Comparison of ENCODE assay signal across 13 cellular contexts in the genomic region with DNA sequence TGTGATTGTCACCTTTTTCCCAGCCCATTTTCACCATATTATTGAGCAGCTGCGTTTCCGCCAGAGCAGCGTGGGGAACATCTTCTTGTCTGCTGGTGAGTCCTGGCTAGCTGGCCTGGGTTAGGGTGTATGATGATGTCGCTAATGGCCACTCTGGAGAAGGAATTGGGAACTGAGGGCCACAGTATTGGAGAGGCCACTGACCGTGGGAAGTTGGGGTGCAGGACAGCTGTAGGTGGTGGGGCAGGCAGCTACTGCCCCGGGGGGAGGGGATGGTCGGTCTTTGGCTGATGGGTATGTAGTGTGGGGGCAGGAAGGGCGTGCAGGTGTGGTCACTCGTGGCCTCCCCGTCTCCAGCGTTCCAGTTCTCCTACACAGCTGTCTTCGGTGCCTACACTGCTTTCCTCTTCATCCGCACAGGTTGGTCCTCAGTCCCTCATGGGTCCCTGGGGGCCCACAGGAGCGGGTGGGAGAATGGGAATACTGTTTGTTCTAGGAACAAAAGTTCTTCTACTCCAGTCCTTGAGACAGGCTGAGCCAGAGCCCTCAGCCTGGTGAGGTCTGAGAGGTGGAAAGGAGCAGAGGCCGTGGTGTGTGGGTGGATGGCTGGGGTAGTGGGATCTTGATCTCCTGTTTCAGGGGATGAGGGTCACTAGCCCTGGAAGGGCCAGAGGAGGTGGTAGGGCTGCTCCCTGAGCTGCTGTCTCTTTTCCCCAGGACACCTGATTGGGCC. TPM values are rescaled to one million over a fixed set of nuclear protein-coding genes. Genes with fewer than 3 reads are reported as not detected.
DNase-seq lines count a peak whose midpoint lies in the region; ATAC-seq and TF ChIP-seq lines count a peak whose summit lies in the region.
"Had no signal": no experiment of that assay in that cellular context is flagged by ENCODE, and none has a peak within 500 bp of the region (broad histone marks: within the 10 kb centered on the region; RNA-seq: fewer than 3 reads in every experiment).

No MANE protein-coding gene starts in this region.

- ATAC-seq in DND-41 (ENCODE audit: insufficient read depth, low read depth) = no peak
- ATAC-seq in GM18907 (IDR thresholded peaks at IDR 0.05; ENCODE audit: unreplicated experiment) = no peak
- ATAC-seq: gastroesophageal sphincter had no signal

- no peaks in the 10 kb centered on the region for H3K9me3 Mint-ChIP-seq in progenitor cell of endocrine pancreas (ENCODE audit: low read depth)

- H3K9me2 ChIP-seq in PC-9 (ENCODE audit: insufficient read depth) = no peaks in the 10 kb centered on the region

- H3K36me3 Mint-ChIP-seq in progenitor cell of endocrine pancreas (ENCODE audit: insufficient read depth) = peaks cover 5% of the 10 kb centered on the region

- POLR2A ChIA-PET in PC-9 (lab: Charles Lee; ENCODE audit: unreplicated experiment) = interaction anchor here (0.6 kb wide), 1 partner anchor 102 kb away, joined by 3 read pairs; no protein-coding TSS in a partner anchor

- peaks cover 48% of the 10 kb centered on the region for H3F3A ChIP-seq in PC-9 (ENCODE audit: insufficient read depth, low read depth)

- H3K27me3 ChIP-seq in DND-41 (ENCODE audit: insufficient read depth, low read length, poor library complexity) (no peaks in the 10 kb centered on the region), PC-9 (ENCODE audit: insufficient read depth, low read depth) (no peaks in the 10 kb centered on the region), right atrium auricular region (no peaks in the 10 kb centered on the region)
- H3K27me3 ChIP-seq: gastroesophageal sphincter, neutrophil had no signal

- BruUV-seq in PC-9 (replicated peaks; lab: Mats Ljungman, UMichigan) = no TSS peak

- no peak overlapping the region for H2AFZ ChIP-seq in DND-41 (ENCODE audit: low read depth, low read length)
- H2AFZ ChIP-seq in PC-9 = no peak overlapping the region

- H3K4me2 ChIP-seq in DND-41 (ENCODE audit: insufficient read depth, low read length) (peak overlapping the region; percentile 84; the same call in 1 of the 2 replicates), PC-9 (peak overlapping the region; percentile 91)

- peak overlapping the region; percentile 92 for H3K4me3 Mint-ChIP-seq in progenitor cell of endocrine pancreas (ENCODE audit: low read depth)

- TF ChIP-seq CTCF in DND-41 (IDR thresholded peaks at IDR 0.05; ENCODE audit: borderline replicate concordance, extremely low read depth, low read length, poor library complexity, severe bottlenecking) = no peak
- no peak for TF ChIP-seq CTCF in PC-9 (conservative IDR thresholded peaks at IDR 0.05)
- TF ChIP-seq CTCF in choroid plexus epithelial cell (conservative IDR thresholded peaks at IDR 0.05; ENCODE audit: low read depth, low read length) = no peak
- TF ChIP-seq CTCF in progenitor cell of endocrine pancreas (IDR thresholded peaks at IDR 0.05; ENCODE audit: unreplicated experiment) = no peak
- TF ChIP-seq CTCF in right atrium auricular region (IDR thresholded peaks at IDR 0.05) = no peak

- H3K4me1 ChIP-seq in DND-41 (ENCODE audit: insufficient read depth, low read length) = peaks cover 38% of the 10 kb centered on the region
- H3K4me1 ChIP-seq in PC-9 (replicated peaks; ENCODE audit: insufficient read depth) = peaks cover 57% of the 10 kb centered on the region
- peaks cover 0 to 33% of the 10 kb centered on the region in 2 donors for H3K4me1 ChIP-seq in right atrium auricular region

- H3K9ac ChIP-seq in DND-41 (ENCODE audit: low read depth, low read length) = peak overlapping the region; percentile 97; the same call in 1 of the 2 replicates

- H3K36me3 ChIP-seq in DND-41 (ENCODE audit: insufficient read depth, low read length) (peaks cover 69% of the 10 kb centered on the region), PC-9 (ENCODE audit: low read depth) (peaks cover 13% of the 10 kb centered on the region; the same call in 1 of the 2 replicates), right atrium auricular region (peaks cover 27% of the 10 kb centered on the region)

- H3K4me3 ChIP-seq in DND-41 (ENCODE audit: low read depth in 1 of 2, low read length in 2 of 2) (peak overlapping the region in 1 of 2 experiments; percentile 82; a peak in 1 of 4 replicates), PC-9 (no peak overlapping the region), choroid plexus epithelial cell (ENCODE audit: low read depth, low read length) (peak overlapping the region; percentile 96), right atrium auricular region (no peak overlapping the region)
- H3K4me3 ChIP-seq: gastroesophageal sphincter had no signal

- intact Hi-C loops in PC-9 (cut with micrococcal nuclease; ENCODE audit: unreplicated experiment) = loop anchor here (10.0 kb wide), 2 partner anchors 209 to 529 kb away; a partner anchor contains a TSS

- no peak overlapping the region for H3K27ac ChIP-seq in DND-41 (ENCODE audit: low read length)
- H3K27ac ChIP-seq in PC-9 = peak overlapping the region; percentile 66
- no peak overlapping the region for H3K27ac ChIP-seq in right atrium auricular region
- H3K27ac ChIP-seq: gastroesophageal sphincter, neutrophil had no signal

- CTCF ChIA-PET in PC-9 (lab: Charles Lee) = no interaction called here

- peaks cover 29% of the 10 kb centered on the region for H4K20me1 ChIP-seq in DND-41 (ENCODE audit: insufficient read depth, low read length)
- peaks cover 9% of the 10 kb centered on the region; the same call in 1 of the 2 replicates for H4K20me1 ChIP-seq in PC-9 (ENCODE audit: insufficient read depth)

- H3K9me3 ChIP-seq in DND-41 (ENCODE audit: insufficient read depth, low read length, severe bottlenecking) = no peaks in the 10 kb centered on the region
- H3K9me3 ChIP-seq in PC-9 (ENCODE audit: insufficient read depth, low read depth) = no peaks in the 10 kb centered on the region
- H3K9me3 ChIP-seq in right atrium auricular region = no peaks in the 10 kb centered on the region
- H3K9me3 ChIP-seq: gastroesophageal sphincter, neutrophil had no signal

- DNase-seq in DND-41 (peak; percentile 4), PC-9 (no peak), choroid plexus epithelial cell (ENCODE audit: low read depth) (peak; percentile 14), progenitor cell of endocrine pancreas (ENCODE audit: low spot score, unreplicated experiment) (no peak), NCI-H1092 (lab: John Stamatoyannopoulos, UW) (no peak), right atrium auricular region (ENCODE audit: low spot score) (no peak)
- DNase-seq: DMS53; MM.1S; NCI-H2227 treated with DMSO at 0.1 percent for 48 hours; stimulated activated naive CD4-positive, alpha-beta T cell treated with Interleukin-2 at 50 U/mL for 16 hours had no signal

- H3K79me2 ChIP-seq in DND-41 (ENCODE audit: insufficient read depth, low read length) (peaks cover 47% of the 10 kb centered on the region), PC-9 (ENCODE audit: low read depth) (peaks cover 60% of the 10 kb centered on the region)

- H3K4me1 Mint-ChIP-seq in progenitor cell of endocrine pancreas (ENCODE audit: low read depth) = peaks cover 15% of the 10 kb centered on the region

- peak overlapping the region; percentile 24 for H3K27ac Mint-ChIP-seq in progenitor cell of endocrine pancreas

- H3K27me3 Mint-ChIP-seq in progenitor cell of endocrine pancreas = no peaks in the 10 kb centered on the region

RNA-seq across cellular contexts. Expression of a gene that starts 2.1 kb away (rescaled TPM):
- total RNA-seq in PC-9 (2021) = 42.1 and 42.9 TPM in 2 replicates
- total RNA-seq in progenitor cell of endocrine pancreas = 32.7 and 33.3 TPM in 2 replicates
- total RNA-seq in right atrium auricular region = 1 to 10 TPM; 6.4 to 8.1 TPM

RNA-seq across cellular contexts. Expression of a gene that starts 11.6 kb away (rescaled TPM):
- total RNA-seq in PC-9 (2021) (13.8 and 26.6 TPM in 2 replicates), progenitor cell of endocrine pancreas (19.6 and 20.2 TPM in 2 replicates), right atrium auricular region (10 to 100 TPM in 1 of 2 donors, 1 to 10 TPM in 1; 8.6 to 13.2 TPM)

Comparison
In these comparisons a context has a peak if more than half of its experiments do, and no peak if none do; other contexts are left out.
1. DNase-seq: peak in DND-41 (single experiment) and choroid plexus epithelial cell (single experiment); none in PC-9 (0 of 2), progenitor cell of endocrine pancreas (single experiment), NCI-H1092 (single experiment) and right atrium auricular region (single experiment).